2 cellular contexts compared by ENCODE assay signal in the genomic region with DNA sequence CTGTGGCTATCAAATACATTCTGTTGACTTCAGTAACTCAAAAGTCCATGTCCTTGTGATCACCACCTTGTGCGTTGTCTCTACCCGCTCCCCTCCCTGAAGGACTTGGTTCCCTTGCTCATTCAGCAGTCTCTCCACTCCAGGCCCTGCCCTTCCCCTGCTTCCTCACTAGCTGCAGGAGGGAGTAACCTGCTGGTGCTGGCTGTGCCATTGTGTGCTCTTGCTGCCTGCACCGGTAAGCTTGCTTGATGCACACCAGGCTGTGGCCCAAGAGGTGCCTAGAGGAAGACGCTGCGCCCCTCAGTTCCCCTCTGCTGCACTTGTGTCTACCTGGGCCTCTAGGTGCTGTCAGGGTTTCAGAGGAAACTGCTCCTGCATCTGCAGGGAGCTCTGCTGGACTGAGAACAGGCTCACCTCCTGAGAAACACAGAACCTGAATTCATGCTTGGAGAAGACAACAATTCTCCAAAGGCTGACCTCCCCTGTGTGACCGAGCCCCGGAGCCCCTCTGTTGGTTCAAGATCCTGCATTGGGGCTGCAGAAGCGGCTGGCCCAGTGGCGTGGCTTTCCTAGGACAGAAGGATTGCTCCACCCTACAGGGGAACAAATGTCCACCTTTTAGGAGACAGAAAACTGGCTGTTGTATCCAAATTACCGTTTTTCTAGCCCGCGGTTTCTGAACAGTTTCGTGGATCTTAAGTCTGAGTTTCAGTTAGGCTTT.
TF ChIP-seq lines count a peak whose summit lies in the region.

No MANE protein-coding gene starts in this region.

TF ChIP-seq in GM23338, 12 proteins besides CTCF, POLR2A, EP300 and RAD21 (continues in another document):
- TF ChIP-seq POLR2AphosphoS5 (IDR thresholded peaks at IDR 0.05; ENCODE audit: low read depth) (no peak), CREB1 (CRISPR knock-in tag; IDR thresholded peaks at IDR 0.05; ENCODE audit: low read depth) (no peak), ZNF114 (CRISPR knock-in tag; IDR thresholded peaks at IDR 0.05) (no peak), EZH2phosphoT487 (IDR thresholded peaks at IDR 0.05; ENCODE audit: unreplicated experiment) (no peak), JUNB (IDR thresholded peaks at IDR 0.05; ENCODE audit: unreplicated experiment) (no peak), NANOG (IDR thresholded peaks at IDR 0.05; ENCODE audit: borderline replicate concordance) (no peak), EZH2 (IDR thresholded peaks at IDR 0.05; ENCODE audit: low read depth, unreplicated experiment) (no peak), ZNF331 (CRISPR knock-in tag; IDR thresholded peaks at IDR 0.05; ENCODE audit: low read depth) (no peak), STAT1 (IDR thresholded peaks at IDR 0.05; ENCODE audit: unreplicated experiment) (no peak)
- TF ChIP-seq, protein P1, sequence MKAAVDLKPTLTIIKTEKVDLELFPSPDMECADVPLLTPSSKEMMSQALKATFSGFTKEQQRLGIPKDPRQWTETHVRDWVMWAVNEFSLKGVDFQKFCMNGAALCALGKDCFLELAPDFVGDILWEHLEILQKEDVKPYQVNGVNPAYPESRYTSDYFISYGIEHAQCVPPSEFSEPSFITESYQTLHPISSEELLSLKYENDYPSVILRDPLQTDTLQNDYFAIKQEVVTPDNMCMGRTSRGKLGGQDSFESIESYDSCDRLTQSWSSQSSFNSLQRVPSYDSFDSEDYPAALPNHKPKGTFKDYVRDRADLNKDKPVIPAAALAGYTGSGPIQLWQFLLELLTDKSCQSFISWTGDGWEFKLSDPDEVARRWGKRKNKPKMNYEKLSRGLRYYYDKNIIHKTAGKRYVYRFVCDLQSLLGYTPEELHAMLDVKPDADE (IDR thresholded peaks at IDR 0.05), result no peak
- TF ChIP-seq, protein P2, sequence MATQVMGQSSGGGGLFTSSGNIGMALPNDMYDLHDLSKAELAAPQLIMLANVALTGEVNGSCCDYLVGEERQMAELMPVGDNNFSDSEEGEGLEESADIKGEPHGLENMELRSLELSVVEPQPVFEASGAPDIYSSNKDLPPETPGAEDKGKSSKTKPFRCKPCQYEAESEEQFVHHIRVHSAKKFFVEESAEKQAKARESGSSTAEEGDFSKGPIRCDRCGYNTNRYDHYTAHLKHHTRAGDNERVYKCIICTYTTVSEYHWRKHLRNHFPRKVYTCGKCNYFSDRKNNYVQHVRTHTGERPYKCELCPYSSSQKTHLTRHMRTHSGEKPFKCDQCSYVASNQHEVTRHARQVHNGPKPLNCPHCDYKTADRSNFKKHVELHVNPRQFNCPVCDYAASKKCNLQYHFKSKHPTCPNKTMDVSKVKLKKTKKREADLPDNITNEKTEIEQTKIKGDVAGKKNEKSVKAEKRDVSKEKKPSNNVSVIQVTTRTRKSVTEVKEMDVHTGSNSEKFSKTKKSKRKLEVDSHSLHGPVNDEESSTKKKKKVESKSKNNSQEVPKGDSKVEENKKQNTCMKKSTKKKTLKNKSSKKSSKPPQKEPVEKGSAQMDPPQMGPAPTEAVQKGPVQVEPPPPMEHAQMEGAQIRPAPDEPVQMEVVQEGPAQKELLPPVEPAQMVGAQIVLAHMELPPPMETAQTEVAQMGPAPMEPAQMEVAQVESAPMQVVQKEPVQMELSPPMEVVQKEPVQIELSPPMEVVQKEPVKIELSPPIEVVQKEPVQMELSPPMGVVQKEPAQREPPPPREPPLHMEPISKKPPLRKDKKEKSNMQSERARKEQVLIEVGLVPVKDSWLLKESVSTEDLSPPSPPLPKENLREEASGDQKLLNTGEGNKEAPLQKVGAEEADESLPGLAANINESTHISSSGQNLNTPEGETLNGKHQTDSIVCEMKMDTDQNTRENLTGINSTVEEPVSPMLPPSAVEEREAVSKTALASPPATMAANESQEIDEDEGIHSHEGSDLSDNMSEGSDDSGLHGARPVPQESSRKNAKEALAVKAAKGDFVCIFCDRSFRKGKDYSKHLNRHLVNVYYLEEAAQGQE (IDR thresholded peaks at IDR 0.05; ENCODE audit: unreplicated experiment), result no peak

TF ChIP-seq in H1, 55 proteins besides CTCF, POLR2A, EP300 and RAD21:
- TF ChIP-seq EZH2 (IDR thresholded peaks at IDR 0.05; ENCODE audit: low read depth, low read length, severe bottlenecking) (no peak), CREB1 (IDR thresholded peaks at IDR 0.05) (no peak), ZNF274 (IDR thresholded peaks at IDR 0.05; ENCODE audit: borderline replicate concordance, extremely low read depth, low read length) (no peak), MAFK (IDR thresholded peaks at IDR 0.05; ENCODE audit: low read depth, low read length) (no peak)
